In the genomic region with DNA sequence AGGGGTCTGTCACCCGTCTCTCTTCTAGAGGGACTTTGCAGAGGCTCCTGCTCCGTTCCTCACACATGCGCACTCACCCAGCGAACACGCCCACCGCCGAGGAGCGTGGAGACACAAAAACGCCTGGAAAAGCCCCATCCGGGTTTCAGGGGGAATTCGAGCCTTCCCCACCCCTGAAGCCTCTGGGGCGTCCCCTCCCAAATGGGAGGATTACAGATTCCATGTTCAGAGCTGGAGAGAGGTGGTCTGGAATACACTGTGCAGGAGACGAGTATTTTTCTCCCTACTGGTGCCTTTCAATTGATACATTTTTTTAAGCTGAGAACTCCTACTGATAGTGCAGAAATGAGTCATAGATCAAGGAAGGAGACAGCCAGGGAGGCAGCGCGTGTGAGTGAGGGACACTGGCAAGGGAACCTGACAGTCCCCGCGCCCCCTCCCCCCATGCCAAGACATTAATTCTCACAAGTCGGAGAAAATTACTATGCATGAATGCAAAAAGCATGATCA, we compare ENCODE assay signal across 8 cellular contexts. TPM values are rescaled to one million over a fixed set of nuclear protein-coding genes. Genes with fewer than 3 reads are reported as not detected.
DNase-seq lines count a peak whose midpoint lies in the region; ATAC-seq lines count a peak whose summit lies in the region.

No MANE protein-coding gene starts in this region.

- H3K4me3 Mint-ChIP-seq in activated T-cell treated with anti-CD3 and anti-CD28 coated beads, Interleukin-2, amount 50 U/mL, for 72 hours: peak overlapping the region; percentile 90

- peak; percentile 27 to 38 for ATAC-seq in activated T-cell treated with anti-CD3 and anti-CD28 coated beads, Interleukin-2, amount 50 U/mL, for 72 hours (replicated peaks in 1 of 2)
- ATAC-seq in GM21717 (IDR thresholded peaks at IDR 0.05; ENCODE audit: unreplicated experiment): no peak

- peaks cover 2 to 5% of the 10 kb centered on the region in 2 donors for H3K36me3 Mint-ChIP-seq in activated T-cell treated with anti-CD3 and anti-CD28 coated beads, Interleukin-2, amount 50 U/mL, for 72 hours (ENCODE audit: insufficient read depth in 2 of 2)

- DNase-seq in NCI-H526 treated with DMSO at 0.1 percent for 48 hours (lab: John Stamatoyannopoulos, UW) (peak; percentile 65), superior temporal gyrus (ENCODE audit: extremely low spot score) (no peak), SK-N-DZ (ENCODE audit: low spot score) (no peak), HK-2 (ENCODE audit: unreplicated experiment) (no peak)
- DNase-seq in activated T-cell treated with anti-CD3 and anti-CD28 coated beads, Interleukin-2, amount 50 U/mL, for 72 hours: peak; percentile 49 to 69
- DNase-seq in stimulated activated CD4-positive, alpha-beta T cell treated with anti-CD3 and anti-CD28 coated beads, TNF-alpha, amount 100 ng/mL, for 1 hour (ENCODE audit: low read depth in 3 of 3, low spot score in 1 of 3): peak in 2 of 3 donors; percentile 44 to 75

- H3K4me1 Mint-ChIP-seq in activated T-cell treated with anti-CD3 and anti-CD28 coated beads, Interleukin-2, amount 50 U/mL, for 72 hours (ENCODE audit: low read depth): peaks cover 99% of the 10 kb centered on the region

- peak overlapping the region; percentile 40 for H3K27ac Mint-ChIP-seq in activated T-cell treated with anti-CD3 and anti-CD28 coated beads, Interleukin-2, amount 50 U/mL, for 72 hours

- peak overlapping the region; percentile 27 for H3K4me3 ChIP-seq in iPS-11a (ENCODE audit: low read depth, low read length)

- H3K27me3 Mint-ChIP-seq in activated T-cell treated with anti-CD3 and anti-CD28 coated beads, Interleukin-2, amount 50 U/mL, for 72 hours (ENCODE audit: low read depth): no peaks in the 10 kb centered on the region

- no peaks in the 10 kb centered on the region for H3K9me3 Mint-ChIP-seq in activated T-cell treated with anti-CD3 and anti-CD28 coated beads, Interleukin-2, amount 50 U/mL, for 72 hours

RNA-seq across cellular contexts. Expression of a gene that starts 37.0 kb away (rescaled TPM):
- total RNA-seq in activated T-cell treated with anti-CD3 and anti-CD28 coated beads, Interleukin-2, amount 50 U/mL, for 72 hours: 10 to 100 TPM; 54.4 to 58.0 TPM
- polyA plus RNA-seq in SK-N-DZ (2014; cell fraction: cytosol; rRNA removed): 3.2 and 3.6 TPM in 2 replicates
- polyA plus RNA-seq in SK-N-DZ (2014; cell fraction: nucleus; rRNA removed): 2.2 and 3.2 TPM in 2 replicates

Comparison
In these comparisons a context has a peak if more than half of its experiments do, and no peak if none do; other contexts are left out.
1. DNase-seq: peak in NCI-H526 treated with DMSO at 0.1 percent for 48 hours (single experiment), activated T-cell treated with anti-CD3 and anti-CD28 coated beads, Interleukin-2, amount 50 U/mL, for 72 hours (2 of 2) and stimulated activated CD4-positive, alpha-beta T cell treated with anti-CD3 and anti-CD28 coated beads, TNF-alpha, amount 100 ng/mL, for 1 hour (2 of 3); none in superior temporal gyrus (single experiment), SK-N-DZ (single experiment) and HK-2 (single experiment).